In the genomic region with DNA sequence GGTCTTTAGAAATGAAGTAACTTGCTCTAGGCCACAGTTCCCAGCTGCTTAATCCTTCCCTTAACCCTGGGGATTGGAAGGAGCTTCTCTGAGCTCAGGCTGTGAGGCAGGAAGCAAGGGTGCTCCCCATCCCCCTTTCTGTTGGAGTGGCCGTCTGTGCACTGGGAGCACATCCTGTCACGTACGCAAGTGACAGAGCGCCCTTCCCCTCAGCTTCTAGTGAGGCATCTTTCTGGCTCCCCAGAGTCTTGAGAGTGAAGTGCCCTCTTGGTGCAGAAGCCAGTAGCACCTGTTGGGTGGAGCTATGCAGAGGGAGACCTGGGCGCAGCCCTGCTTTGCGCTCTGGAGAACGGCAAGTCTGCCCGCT, we compare ENCODE assay signal across 8 cellular contexts. TPM values are rescaled to one million over a fixed set of nuclear protein-coding genes. Genes with fewer than 3 reads are reported as not detected.
DNase-seq lines count a peak whose midpoint lies in the region; ATAC-seq and TF ChIP-seq lines count a peak whose summit lies in the region.

No MANE protein-coding gene starts in this region.

- H3K27me3 Mint-ChIP-seq in CD8-positive, alpha-beta T cell (ENCODE audit: low read depth), result no peaks in the 10 kb centered on the region
- H3K27me3 Mint-ChIP-seq in WTC11 (ENCODE audit: low read depth) (no peaks in the 10 kb centered on the region), memory B cell (no peaks in the 10 kb centered on the region)

- POLR2A ChIA-PET in CD8-positive, alpha-beta T cell (lab: Charles Lee), result interaction anchor here (1.5 kb wide), 1 partner anchor 120 kb away, joined by 4 read pairs; a partner anchor contains a TSS
- POLR2A ChIA-PET in WTC11 (lab: Charles Lee), result no interaction called here

- no peaks in the 10 kb centered on the region for H3K27me3 ChIP-seq in CD8-positive, alpha-beta T cell (ENCODE audit: insufficient read depth, low read length)

- peak overlapping the region; percentile 91 for H3K27ac Mint-ChIP-seq in CD8-positive, alpha-beta T cell
- H3K27ac Mint-ChIP-seq in WTC11 (peak overlapping the region; percentile 33; the same call in 1 of the 2 replicates), memory B cell (peak overlapping the region; percentile 70)

- H3K36me3 ChIP-seq in CD8-positive, alpha-beta T cell (ENCODE audit: insufficient read depth, low read length), result peaks cover 34% of the 10 kb centered on the region

- no peaks in the 10 kb centered on the region for H3K9me3 ChIP-seq in CD8-positive, alpha-beta T cell (ENCODE audit: low read length)

- H3K27ac ChIP-seq in CD8-positive, alpha-beta T cell (ENCODE audit: low read depth, low read length), result peak overlapping the region; percentile 26

- peak overlapping the region; percentile 78 for H3K4me3 Mint-ChIP-seq in CD8-positive, alpha-beta T cell
- no peak overlapping the region for H3K4me3 Mint-ChIP-seq in WTC11
- H3K4me3 Mint-ChIP-seq in memory B cell, result peak overlapping the region; percentile 57

- no peak overlapping the region for H3K4me3 ChIP-seq in CD8-positive, alpha-beta T cell (ENCODE audit: low read depth, low read length)

- H3K9me3 Mint-ChIP-seq in CD8-positive, alpha-beta T cell, result no peaks in the 10 kb centered on the region
- H3K9me3 Mint-ChIP-seq in WTC11 (no peaks in the 10 kb centered on the region), memory B cell (no peaks in the 10 kb centered on the region)

- CTCF ChIA-PET in CD8-positive, alpha-beta T cell (lab: Charles Lee), result interaction anchor here (0.7 to 1.7 kb wide), 3 partner anchors 12 to 168 kb away, joined by 3 to 8 read pairs (median 3); no protein-coding TSS in a partner anchor
- CTCF ChIA-PET in WTC11 (lab: Charles Lee), result interaction anchor here (1.0 kb wide), 1 partner anchor 165 kb away, joined by 6 read pairs; no protein-coding TSS in a partner anchor

- H3K4me1 Mint-ChIP-seq in CD8-positive, alpha-beta T cell (ENCODE audit: low read depth), result peaks cover 53% of the 10 kb centered on the region
- H3K4me1 Mint-ChIP-seq in WTC11 (peaks cover 30% of the 10 kb centered on the region), memory B cell (peaks cover 23% of the 10 kb centered on the region)

- intact Hi-C loops in CD8-positive, alpha-beta T cell (cut with DNase I, micrococcal nuclease), result loop anchor here (1.0 to 5.0 kb wide), 6 partner anchors 14 to 837 kb away; a partner anchor contains a TSS

- peaks cover 31% of the 10 kb centered on the region for H3K4me1 ChIP-seq in CD8-positive, alpha-beta T cell (ENCODE audit: insufficient read depth, low read length)

- ATAC-seq in CD8-positive, alpha-beta T cell, result peak; percentile 59
- ATAC-seq in HG02571 (IDR thresholded peaks at IDR 0.05; ENCODE audit: unreplicated experiment) (peak; percentile 22), WTC11 (no peak), memory B cell (ENCODE audit: low read depth) (peak; percentile 48), GM18867 (IDR thresholded peaks at IDR 0.05; ENCODE audit: unreplicated experiment) (no peak)

- no peak for TF ChIP-seq CTCF in CD8-positive, alpha-beta T cell (IDR thresholded peaks at IDR 0.05)
- no peak for TF ChIP-seq CTCF in WTC11 (IDR thresholded peaks at IDR 0.05)

- H3K36me3 Mint-ChIP-seq in CD8-positive, alpha-beta T cell, result peaks cover 63% of the 10 kb centered on the region
- H3K36me3 Mint-ChIP-seq in WTC11, result peaks cover 43% of the 10 kb centered on the region
- H3K36me3 Mint-ChIP-seq in memory B cell, result peaks cover 24% of the 10 kb centered on the region

- peak in 6 of 7 experiments; percentile 4 to 60 (median 30) for DNase-seq in CD8-positive, alpha-beta T cell
- DNase-seq in WTC11 (ENCODE audit: low spot score) (no peak), memory B cell (ENCODE audit: low spot score in 2 of 2) (no peak), OCI-M2 (lab: John Stamatoyannopoulos, UW; ENCODE audit: unreplicated experiment) (no peak), NCI-H1105 (lab: John Stamatoyannopoulos, UW) (no peak), SIG-M5 treated with dmso at 0.1 percent for 504 hours (lab: John Stamatoyannopoulos, UW; ENCODE audit: unreplicated experiment) (no peak)

TF ChIP-seq in WTC11, 78 proteins besides CTCF, POLR2A, EP300 and RAD21:
- TF ChIP-seq GRHL2 (CRISPR knock-in tag; IDR thresholded peaks at IDR 0.05; ENCODE audit: insufficient replicate concordance, severe bottlenecking) (no peak), PRRX2 (CRISPR knock-in tag; IDR thresholded peaks at IDR 0.05) (no peak), SP1 (CRISPR knock-in tag; conservative IDR thresholded peaks at IDR 0.05) (no peak), RORB (CRISPR knock-in tag; IDR thresholded peaks at IDR 0.05) (no peak), GTF2I (CRISPR knock-in tag; conservative IDR thresholded peaks at IDR 0.05) (no peak), TEAD1 (CRISPR knock-in tag; IDR thresholded peaks at IDR 0.05) (no peak), JAZF1 (CRISPR knock-in tag; IDR thresholded peaks at IDR 0.05) (no peak)
- TF ChIP-seq, protein P1, sequence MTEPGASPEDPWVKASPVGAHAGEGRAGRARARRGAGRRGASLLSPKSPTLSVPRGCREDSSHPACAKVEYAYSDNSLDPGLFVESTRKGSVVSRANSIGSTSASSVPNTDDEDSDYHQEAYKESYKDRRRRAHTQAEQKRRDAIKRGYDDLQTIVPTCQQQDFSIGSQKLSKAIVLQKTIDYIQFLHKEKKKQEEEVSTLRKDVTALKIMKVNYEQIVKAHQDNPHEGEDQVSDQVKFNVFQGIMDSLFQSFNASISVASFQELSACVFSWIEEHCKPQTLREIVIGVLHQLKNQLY (CRISPR knock-in tag; IDR thresholded peaks at IDR 0.05), result no peak
- TF ChIP-seq, protein P2, sequence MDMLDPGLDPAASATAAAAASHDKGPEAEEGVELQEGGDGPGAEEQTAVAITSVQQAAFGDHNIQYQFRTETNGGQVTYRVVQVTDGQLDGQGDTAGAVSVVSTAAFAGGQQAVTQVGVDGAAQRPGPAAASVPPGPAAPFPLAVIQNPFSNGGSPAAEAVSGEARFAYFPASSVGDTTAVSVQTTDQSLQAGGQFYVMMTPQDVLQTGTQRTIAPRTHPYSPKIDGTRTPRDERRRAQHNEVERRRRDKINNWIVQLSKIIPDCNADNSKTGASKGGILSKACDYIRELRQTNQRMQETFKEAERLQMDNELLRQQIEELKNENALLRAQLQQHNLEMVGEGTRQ (CRISPR knock-in tag; IDR thresholded peaks at IDR 0.05), result no peak
- TF ChIP-seq, protein P3, sequence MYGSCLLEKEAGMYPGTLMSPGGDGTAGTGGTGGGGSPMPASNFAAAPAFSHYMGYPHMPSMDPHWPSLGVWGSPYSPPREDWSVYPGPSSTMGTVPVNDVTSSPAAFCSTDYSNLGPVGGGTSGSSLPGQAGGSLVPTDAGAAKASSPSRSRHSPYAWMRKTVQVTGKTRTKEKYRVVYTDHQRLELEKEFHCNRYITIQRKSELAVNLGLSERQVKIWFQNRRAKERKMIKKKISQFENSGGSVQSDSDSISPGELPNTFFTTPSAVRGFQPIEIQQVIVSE (CRISPR knock-in tag; IDR thresholded peaks at IDR 0.05; ENCODE audit: borderline replicate concordance), result no peak
- TF ChIP-seq, protein P4, sequence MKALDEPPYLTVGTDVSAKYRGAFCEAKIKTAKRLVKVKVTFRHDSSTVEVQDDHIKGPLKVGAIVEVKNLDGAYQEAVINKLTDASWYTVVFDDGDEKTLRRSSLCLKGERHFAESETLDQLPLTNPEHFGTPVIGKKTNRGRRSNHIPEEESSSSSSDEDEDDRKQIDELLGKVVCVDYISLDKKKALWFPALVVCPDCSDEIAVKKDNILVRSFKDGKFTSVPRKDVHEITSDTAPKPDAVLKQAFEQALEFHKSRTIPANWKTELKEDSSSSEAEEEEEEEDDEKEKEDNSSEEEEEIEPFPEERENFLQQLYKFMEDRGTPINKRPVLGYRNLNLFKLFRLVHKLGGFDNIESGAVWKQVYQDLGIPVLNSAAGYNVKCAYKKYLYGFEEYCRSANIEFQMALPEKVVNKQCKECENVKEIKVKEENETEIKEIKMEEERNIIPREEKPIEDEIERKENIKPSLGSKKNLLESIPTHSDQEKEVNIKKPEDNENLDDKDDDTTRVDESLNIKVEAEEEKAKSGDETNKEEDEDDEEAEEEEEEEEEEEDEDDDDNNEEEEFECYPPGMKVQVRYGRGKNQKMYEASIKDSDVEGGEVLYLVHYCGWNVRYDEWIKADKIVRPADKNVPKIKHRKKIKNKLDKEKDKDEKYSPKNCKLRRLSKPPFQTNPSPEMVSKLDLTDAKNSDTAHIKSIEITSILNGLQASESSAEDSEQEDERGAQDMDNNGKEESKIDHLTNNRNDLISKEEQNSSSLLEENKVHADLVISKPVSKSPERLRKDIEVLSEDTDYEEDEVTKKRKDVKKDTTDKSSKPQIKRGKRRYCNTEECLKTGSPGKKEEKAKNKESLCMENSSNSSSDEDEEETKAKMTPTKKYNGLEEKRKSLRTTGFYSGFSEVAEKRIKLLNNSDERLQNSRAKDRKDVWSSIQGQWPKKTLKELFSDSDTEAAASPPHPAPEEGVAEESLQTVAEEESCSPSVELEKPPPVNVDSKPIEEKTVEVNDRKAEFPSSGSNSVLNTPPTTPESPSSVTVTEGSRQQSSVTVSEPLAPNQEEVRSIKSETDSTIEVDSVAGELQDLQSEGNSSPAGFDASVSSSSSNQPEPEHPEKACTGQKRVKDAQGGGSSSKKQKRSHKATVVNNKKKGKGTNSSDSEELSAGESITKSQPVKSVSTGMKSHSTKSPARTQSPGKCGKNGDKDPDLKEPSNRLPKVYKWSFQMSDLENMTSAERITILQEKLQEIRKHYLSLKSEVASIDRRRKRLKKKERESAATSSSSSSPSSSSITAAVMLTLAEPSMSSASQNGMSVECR (CRISPR knock-in tag; IDR thresholded peaks at IDR 0.05; ENCODE audit: borderline replicate concordance), result no peak

RNA-seq across cellular contexts. Expression of a gene that starts 47.8 kb away (rescaled TPM):
- not detected for total RNA-seq in CD8-positive, alpha-beta T cell
- 0.05 to 0.37 TPM (median 0.26 TPM) in 3 replicates for total RNA-seq in WTC11 (2021)

Comparison
In these comparisons a context has a peak if more than half of its experiments do, and no peak if none do; other contexts are left out.
1. ATAC-seq: peak in CD8-positive, alpha-beta T cell (single experiment), HG02571 (single experiment) and memory B cell (single experiment); none in WTC11 (single experiment) and GM18867 (single experiment).
2. DNase-seq: peak in CD8-positive, alpha-beta T cell (6 of 7); none in WTC11 (single experiment), memory B cell (0 of 2), OCI-M2 (single experiment), NCI-H1105 (single experiment) and SIG-M5 treated with dmso at 0.1 percent for 504 hours (single experiment).
3. H3K27ac Mint-ChIP-seq: peak in every context shown above with its lines; median percentile 91 in CD8-positive, alpha-beta T cell; 70 in memory B cell; 33 in WTC11.